30 cellular contexts compared by ENCODE assay signal in genomic region chr1:93142161-93142560, GRCh38.
"Had no signal": no experiment of that assay in that cellular context is flagged by ENCODE, and none has a peak within 500 bp of the region (broad histone marks: within the 10 kb centered on the region; RNA-seq: fewer than 3 reads in every experiment).

No MANE protein-coding gene starts in this region.

- DNase-seq: activated B cell treated with CpG ODN at 0.5 μM for 24 hours; activated CD4-positive, alpha-beta memory T cell treated with anti-CD3 and anti-CD28 coated beads, Interleukin-2, amount 10 ng/mL, durations not matched to agents 7 days and 5 days; activated CD4-positive, alpha-beta T cell treated with anti-CD3 and anti-CD28 coated beads for 4 hours; activated CD4-positive, CD25-positive, alpha-beta regulatory T cell treated with anti-CD3 and anti-CD28 coated beads, Interleukin-2, amount 50 U/mL, for 72 hours; activated CD8-positive, alpha-beta memory T cell treated with anti-CD3 and anti-CD28 coated beads for 24 hours; activated CD8-positive, alpha-beta memory T cell treated with anti-CD3 and anti-CD28 coated beads, Interleukin-2, amount 10 ng/mL, durations not matched to agents 7 days and 5 days; activated CD8-positive, alpha-beta memory T cell treated with anti-CD3 and anti-CD28 coated beads, Interleukin-2, amount 50 U/mL, for 48 hours; activated gamma-delta T cell treated with Interleukin-2 at 50 U/mL for 16 hours; amniotic stem cell; aorta; brain microvascular endothelial cell; central memory CD4-positive, alpha-beta T cell; Kasumi-1; KG1; MG63; NCI-H1048; NCI-H1105 treated with DMSO at 0.1 percent for 48 hours; NCI-H1436; NCI-H1694; NCI-H1930; NCI-H2081 treated with DMSO at 0.1 percent for 48 hours; NCI-H345; NCI-H524 treated with DMSO at 0.1 percent for 48 hours; SHP77; SJCRH30; SK-N-SH had no signal

- H3K9me3 Mint-ChIP-seq: activated B cell treated with CpG ODN at 0.5 μM for 24 hours; activated CD4-positive, alpha-beta memory T cell treated with anti-CD3 and anti-CD28 coated beads, Interleukin-2, amount 10 ng/mL, durations not matched to agents 7 days and 5 days; activated naive CD4-positive, alpha-beta T cell treated with anti-CD3 and anti-CD28 coated beads, Interleukin-2, amount 50 U/mL, for 72 hours; T-helper 1 cell treated with Interleukin-12 subunit alpha and Interleukin-12 subunit beta and Interleukin-4 antibody, amounts not matched to agents 30 μg/mL and 1 μg/mL, for 36 hours; T-helper 2 cell treated with Interferon-gamma antibody and Interleukin-4, amounts not matched to agents 5 μg/mL and 100 μg/mL, for 36 hours had no signal

- H3K27me3 ChIP-seq: brain microvascular endothelial cell, MG63, SJCRH30 had no signal

- ATAC-seq: activated CD8-positive, alpha-beta memory T cell treated with anti-CD3 and anti-CD28 coated beads, Interleukin-2, amount 10 ng/mL, durations not matched to agents 7 days and 5 days; activated naive CD4-positive, alpha-beta T cell treated with anti-CD3 and anti-CD28 coated beads, Interleukin-2, amount 50 U/mL, for 72 hours; Panc1 had no signal

- H3K4me1 Mint-ChIP-seq: activated B cell treated with CpG ODN at 0.5 μM for 24 hours had no signal

- H3K9ac ChIP-seq: SK-N-SH had no signal

- H3K4me3 ChIP-seq: MG63, SJCRH30 had no signal

- H3K27ac ChIP-seq: brain microvascular endothelial cell, SJCRH30 had no signal

- H3K9me3 ChIP-seq: MG63, SJCRH30, SK-N-SH had no signal

- H3K4me3 Mint-ChIP-seq: activated B cell treated with CpG ODN at 0.5 μM for 24 hours; activated CD4-positive, alpha-beta memory T cell treated with anti-CD3 and anti-CD28 coated beads, Interleukin-2, amount 10 ng/mL, durations not matched to agents 7 days and 5 days; activated CD8-positive, alpha-beta memory T cell treated with anti-CD3 and anti-CD28 coated beads, Interleukin-2, amount 10 ng/mL, durations not matched to agents 7 days and 5 days; T-helper 1 cell treated with Interleukin-12 subunit alpha and Interleukin-12 subunit beta and Interleukin-4 antibody, amounts not matched to agents 30 μg/mL and 1 μg/mL, for 36 hours; T-helper 2 cell treated with Interferon-gamma antibody and Interleukin-4, amounts not matched to agents 5 μg/mL and 100 μg/mL, for 36 hours had no signal

- H3K27ac Mint-ChIP-seq: activated B cell treated with CpG ODN at 0.5 μM for 24 hours; activated CD4-positive, alpha-beta memory T cell treated with anti-CD3 and anti-CD28 coated beads, Interleukin-2, amount 10 ng/mL, durations not matched to agents 7 days and 5 days; activated naive CD4-positive, alpha-beta T cell treated with anti-CD3 and anti-CD28 coated beads, Interleukin-2, amount 50 U/mL, for 72 hours; T-helper 1 cell treated with Interleukin-12 subunit alpha and Interleukin-12 subunit beta and Interleukin-4 antibody, amounts not matched to agents 30 μg/mL and 1 μg/mL, for 36 hours; T-helper 2 cell treated with Interferon-gamma antibody and Interleukin-4, amounts not matched to agents 5 μg/mL and 100 μg/mL, for 36 hours had no signal

- H3K4me1 ChIP-seq: SJCRH30 had no signal

- H3K27me3 Mint-ChIP-seq: activated B cell treated with CpG ODN at 0.5 μM for 24 hours; activated CD4-positive, alpha-beta memory T cell treated with anti-CD3 and anti-CD28 coated beads, Interleukin-2, amount 10 ng/mL, durations not matched to agents 7 days and 5 days; activated CD8-positive, alpha-beta memory T cell treated with anti-CD3 and anti-CD28 coated beads, Interleukin-2, amount 10 ng/mL, durations not matched to agents 7 days and 5 days had no signal

- H3K36me3 Mint-ChIP-seq: activated naive CD4-positive, alpha-beta T cell treated with anti-CD3 and anti-CD28 coated beads, Interleukin-2, amount 50 U/mL, for 72 hours had no signal
